7 cellular contexts compared by ENCODE assay signal in genomic region chr1:197776348-197777082, GRCh38. TPM values are rescaled to one million over a fixed set of nuclear protein-coding genes. Genes with fewer than 3 reads are reported as not detected.
DNase-seq lines count a peak whose midpoint lies in the region; ATAC-seq, FAIRE-seq and TF ChIP-seq lines count a peak whose summit lies in the region.

No MANE protein-coding gene starts in this region.

- H3K27me3 ChIP-seq in ovary = no peaks in the 10 kb centered on the region

- peak overlapping the region; percentile 88 to 92 for H3K27ac ChIP-seq in ovary

- TF ChIP-seq POLR2A in ovary (IDR thresholded peaks at IDR 0.05) = no peak

- FAIRE-seq in GM18507 (lab: Jason Lieb, UNC) = peak; percentile 12

- no peak overlapping the region for H3K4me3 ChIP-seq in ovary

- TF ChIP-seq CTCF in ovary (IDR thresholded peaks at IDR 0.05) = no peak

- ATAC-seq in HG02852 (IDR thresholded peaks at IDR 0.05; ENCODE audit: unreplicated experiment) = peak; percentile 32

- no peak for DNase-seq in GM18507 (ENCODE audit: extremely low spot score, insufficient read length, low read depth)
- peak; percentile 66 for DNase-seq in RPMI7951 (ENCODE audit: low read depth)
- DNase-seq in central memory CD4-positive, alpha-beta T cell = peak; percentile 54
- no peak for DNase-seq in ovary
- no peak for DNase-seq in NCI-H82 treated with DMSO at 0.1 percent for 48 hours (lab: John Stamatoyannopoulos, UW; ENCODE audit: unreplicated experiment)
- no peak for DNase-seq in C1 segment of cervical spinal cord (lab: John Stamatoyannopoulos, UW)

- intact Hi-C loops in ovary (cut with DNase I) = no loop called here

- no peaks in the 10 kb centered on the region for H3K36me3 ChIP-seq in ovary

- H3K9me3 ChIP-seq in ovary = no peaks in the 10 kb centered on the region

- no peak for TF ChIP-seq EP300 in ovary (IDR thresholded peaks at IDR 0.05)

- WGBS in ovary, 3 donors = 70 to 82% (median 78%) methylated on average over 3 of the region's 3 CpGs

- H3K4me1 ChIP-seq in ovary (ENCODE audit: insufficient read depth) = peaks cover 3% of the 10 kb centered on the region

RNA-seq across cellular contexts. Expression of gene DENND1B, which starts 1.2 kb away (rescaled TPM):
- 6.7 and 10.6 TPM in 2 replicates for total RNA-seq in RPMI7951 (2014; rRNA removed; shearing (Covaris generic))
- total RNA-seq in ovary = 10 to 100 TPM; 12.1 to 20.6 (median 15.6) TPM
- polyA plus RNA-seq in ovary = 1 to 10 TPM; 2.9 to 3.6 TPM

Comparison
In these comparisons a context has a peak if more than half of its experiments do, and no peak if none do; other contexts are left out.
1. DNase-seq: peak in RPMI7951 (single experiment) and central memory CD4-positive, alpha-beta T cell (single experiment); none in GM18507 (single experiment), ovary (0 of 5), NCI-H82 treated with DMSO at 0.1 percent for 48 hours (single experiment) and C1 segment of cervical spinal cord (0 of 14).